ENCODE assay signal across 20 cellular contexts in the genomic region with DNA sequence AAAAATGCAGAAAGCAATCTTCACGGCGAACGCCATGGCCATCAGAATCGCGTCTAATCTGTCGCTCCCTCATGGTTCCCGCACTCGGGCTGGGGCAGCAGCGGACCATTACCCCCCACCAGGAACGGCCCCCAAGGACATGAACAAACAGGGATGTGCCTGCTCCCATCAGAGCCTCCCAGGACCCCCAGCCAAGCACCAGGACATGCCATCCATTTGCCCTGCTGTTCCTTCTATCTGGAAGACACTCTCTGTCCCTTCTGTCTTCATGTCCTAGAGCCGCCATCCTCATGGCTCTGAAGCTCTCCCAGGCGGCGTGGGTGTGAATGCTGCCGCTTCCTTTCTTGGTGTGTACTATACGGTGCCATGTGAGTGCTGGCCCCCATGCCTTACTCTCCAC.
A peak's percentile ranks its signal among the peaks of the same experiment; 100 is the strongest.
DNase-seq lines count a peak whose midpoint lies in the region; ATAC-seq, FAIRE-seq and TF ChIP-seq lines count a peak whose summit lies in the region.
"Had no signal": no experiment of that assay in that cellular context is flagged by ENCODE, and none has a peak within 500 bp of the region (broad histone marks: within the 10 kb centered on the region; RNA-seq: fewer than 3 reads in every experiment).

No MANE protein-coding gene starts in this region.

- no peak for DNase-seq in A549 (ENCODE audit: low read depth in 1 of 2, low spot score in 1 of 2)
- DNase-seq in mesenteric fat pad (ENCODE audit: low spot score) = peak; percentile 67
- peak; percentile 25 for DNase-seq in sigmoid colon
- DNase-seq in effector CD8-positive, alpha-beta T cell (lab: John Stamatoyannopoulos, UW) = no peak
- DNase-seq in HTR-8/SVneo (ENCODE audit: insufficient read length, low spot score) = no peak
- DNase-seq: 8988T; C1 segment of cervical spinal cord; CD4-positive, CD25-positive, alpha-beta regulatory T cell; CD8-positive, alpha-beta memory T cell; COR-L47; DMS 273 treated with DMSO at 0.1 percent for 48 hours; DMS53; DND-41; EL; H9 had no signal

- no peaks in the 10 kb centered on the region for H3K27me3 ChIP-seq in sigmoid colon

- no peaks in the 10 kb centered on the region for H3K27me3 Mint-ChIP-seq in activated T-helper 17 cell treated with anti-CD3 and anti-CD28 coated beads, Interleukin-2, amount 50 U/mL, for 72 hours
- H3K27me3 Mint-ChIP-seq: B cell had no signal

- H3K4me1 Mint-ChIP-seq in activated T-helper 17 cell treated with anti-CD3 and anti-CD28 coated beads, Interleukin-2, amount 50 U/mL, for 72 hours = peaks cover 4% of the 10 kb centered on the region
- H3K4me1 Mint-ChIP-seq: B cell; CD8-positive, alpha-beta memory T cell had no signal

- no peak for ATAC-seq in A549
- ATAC-seq in activated T-helper 17 cell treated with anti-CD3 and anti-CD28 coated beads, Interleukin-2, amount 50 U/mL, for 72 hours (replicated peaks) = no peak
- no peak for ATAC-seq in HG02588 (IDR thresholded peaks at IDR 0.05; ENCODE audit: unreplicated experiment)
- ATAC-seq: GM12878 had no signal

- H3K27ac Mint-ChIP-seq in activated T-helper 17 cell treated with anti-CD3 and anti-CD28 coated beads, Interleukin-2, amount 50 U/mL, for 72 hours = peak overlapping the region; percentile 53
- H3K27ac Mint-ChIP-seq: B cell had no signal

- no peak for TF ChIP-seq EP300 in A549 (IDR thresholded peaks at IDR 0.05)
- TF ChIP-seq EP300 in sigmoid colon (IDR thresholded peaks at IDR 0.05) = no peak

- FAIRE-seq in A549 (lab: Jason Lieb, UNC) = no peak
- FAIRE-seq in HTR-8/SVneo (lab: Jason Lieb, UNC) = no peak
- FAIRE-seq: GM12878, H1 had no signal

- POLR2A ChIA-PET in A549 (lab: Yijun Ruan, JAX) = no interaction called here

- no peaks in the 10 kb centered on the region for H3K9me3 Mint-ChIP-seq in activated T-helper 17 cell treated with anti-CD3 and anti-CD28 coated beads, Interleukin-2, amount 50 U/mL, for 72 hours
- H3K9me3 Mint-ChIP-seq: CD8-positive, alpha-beta memory T cell had no signal

- intact Hi-C loops in sigmoid colon (cut with DNase I) = no loop called here

- TF ChIP-seq POLR2A in A549 (IDR thresholded peaks at IDR 0.05; ENCODE audit: low read length) (no peak), sigmoid colon (IDR thresholded peaks at IDR 0.05) (no peak)

- H3K4me1 ChIP-seq in A549 (peaks cover 30% of the 10 kb centered on the region), sigmoid colon (no peaks in the 10 kb centered on the region)

- TF ChIP-seq CTCF in A549 (IDR thresholded peaks at IDR 0.05) (no peak), sigmoid colon (IDR thresholded peaks at IDR 0.05) (no peak)

- H3K4me3 Mint-ChIP-seq in activated T-helper 17 cell treated with anti-CD3 and anti-CD28 coated beads, Interleukin-2, amount 50 U/mL, for 72 hours = no peak overlapping the region
- H3K4me3 Mint-ChIP-seq: B cell; CD4-positive, CD25-positive, alpha-beta regulatory T cell; CD8-positive, alpha-beta memory T cell; H9 had no signal

- no peak overlapping the region; the same call in 2 of the 3 replicates for H3K4me2 ChIP-seq in A549

- CTCF ChIA-PET in A549 (lab: Yijun Ruan, JAX) = no interaction called here

- no peaks in the 10 kb centered on the region for H3K36me3 ChIP-seq in sigmoid colon

- no peaks in the 10 kb centered on the region for H3K9me3 ChIP-seq in A549
- no peaks in the 10 kb centered on the region for H3K9me3 ChIP-seq in sigmoid colon

- 90% methylated on average over 15 of the region's 15 CpGs for WGBS in A549 (ENCODE audit: missing lambda C conversion rate)
- WGBS in sigmoid colon, 2 donors = 95 to 96% methylated on average over 15 of the region's 15 CpGs

- H3K4me3 ChIP-seq in A549 (no peak overlapping the region), sigmoid colon (no peak overlapping the region)
- H3K4me3 ChIP-seq: GM12878 had no signal

- no peaks in the 10 kb centered on the region for H3K36me3 Mint-ChIP-seq in activated T-helper 17 cell treated with anti-CD3 and anti-CD28 coated beads, Interleukin-2, amount 50 U/mL, for 72 hours (ENCODE audit: low read depth)
- H3K36me3 Mint-ChIP-seq: CD4-positive, CD25-positive, alpha-beta regulatory T cell had no signal

- no peak for TF ChIP-seq RAD21 in A549 (conservative IDR thresholded peaks at IDR 0.05 in 1 of 2, IDR thresholded peaks at IDR 0.05 in 1 of 2)

- H3K27ac ChIP-seq in A549 (peak overlapping the region; percentile 59 to 63; a peak in 4 of 6 replicates), sigmoid colon (no peak overlapping the region)

TF ChIP-seq in A549, 52 proteins besides CTCF, POLR2A, EP300 and RAD21:
- TF ChIP-seq CHD2 (IDR thresholded peaks at IDR 0.05; ENCODE audit: low read length, partially characterized antibody) = no peak
- no peak for TF ChIP-seq KDM5A (IDR thresholded peaks at IDR 0.05)
- TF ChIP-seq, protein P1, sequence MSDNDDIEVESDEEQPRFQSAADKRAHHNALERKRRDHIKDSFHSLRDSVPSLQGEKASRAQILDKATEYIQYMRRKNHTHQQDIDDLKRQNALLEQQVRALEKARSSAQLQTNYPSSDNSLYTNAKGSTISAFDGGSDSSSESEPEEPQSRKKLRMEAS (IDR thresholded peaks at IDR 0.05) = no peak
- TF ChIP-seq MYC (IDR thresholded peaks at IDR 0.05; ENCODE audit: borderline replicate concordance, low read length) = no peak
- TF ChIP-seq ZNF302 (CRISPR knock-in tag; IDR thresholded peaks at IDR 0.05) = no peak
- TF ChIP-seq, protein P2, sequence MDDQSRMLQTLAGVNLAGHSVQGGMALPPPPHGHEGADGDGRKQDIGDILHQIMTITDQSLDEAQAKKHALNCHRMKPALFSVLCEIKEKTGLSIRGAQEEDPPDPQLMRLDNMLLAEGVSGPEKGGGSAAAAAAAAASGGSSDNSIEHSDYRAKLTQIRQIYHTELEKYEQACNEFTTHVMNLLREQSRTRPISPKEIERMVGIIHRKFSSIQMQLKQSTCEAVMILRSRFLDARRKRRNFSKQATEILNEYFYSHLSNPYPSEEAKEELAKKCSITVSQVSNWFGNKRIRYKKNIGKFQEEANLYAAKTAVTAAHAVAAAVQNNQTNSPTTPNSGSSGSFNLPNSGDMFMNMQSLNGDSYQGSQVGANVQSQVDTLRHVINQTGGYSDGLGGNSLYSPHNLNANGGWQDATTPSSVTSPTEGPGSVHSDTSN (IDR thresholded peaks at IDR 0.05) = no peak
- no peak for TF ChIP-seq HOXB13 (CRISPR knock-in tag; IDR thresholded peaks at IDR 0.05; ENCODE audit: low read depth)
- TF ChIP-seq NPAS2 (CRISPR knock-in tag; IDR thresholded peaks at IDR 0.05; ENCODE audit: borderline replicate concordance) = no peak
- TF ChIP-seq, protein P3, sequence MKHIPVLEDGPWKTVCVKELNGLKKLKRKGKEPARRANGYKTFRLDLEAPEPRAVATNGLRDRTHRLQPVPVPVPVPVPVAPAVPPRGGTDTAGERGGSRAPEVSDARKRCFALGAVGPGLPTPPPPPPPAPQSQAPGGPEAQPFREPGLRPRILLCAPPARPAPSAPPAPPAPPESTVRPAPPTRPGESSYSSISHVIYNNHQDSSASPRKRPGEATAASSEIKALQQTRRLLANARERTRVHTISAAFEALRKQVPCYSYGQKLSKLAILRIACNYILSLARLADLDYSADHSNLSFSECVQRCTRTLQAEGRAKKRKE (CRISPR knock-in tag; IDR thresholded peaks at IDR 0.05; ENCODE audit: low read depth) = no peak
- no peak for TF ChIP-seq MAFK (IDR thresholded peaks at IDR 0.05; ENCODE audit: partially characterized antibody)
- TF ChIP-seq JUN (IDR thresholded peaks at IDR 0.05) = no peak
- no peak for TF ChIP-seq RCOR1 (IDR thresholded peaks at IDR 0.05; ENCODE audit: low read depth, low read length)
- no peak for TF ChIP-seq ZSCAN20 (CRISPR knock-in tag; IDR thresholded peaks at IDR 0.05)
- TF ChIP-seq CEBPB (IDR thresholded peaks at IDR 0.05) = no peak
- TF ChIP-seq, protein P4, sequence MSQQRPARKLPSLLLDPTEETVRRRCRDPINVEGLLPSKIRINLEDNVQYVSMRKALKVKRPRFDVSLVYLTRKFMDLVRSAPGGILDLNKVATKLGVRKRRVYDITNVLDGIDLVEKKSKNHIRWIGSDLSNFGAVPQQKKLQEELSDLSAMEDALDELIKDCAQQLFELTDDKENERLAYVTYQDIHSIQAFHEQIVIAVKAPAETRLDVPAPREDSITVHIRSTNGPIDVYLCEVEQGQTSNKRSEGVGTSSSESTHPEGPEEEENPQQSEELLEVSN (IDR thresholded peaks at IDR 0.05; ENCODE audit: borderline replicate concordance, low read depth) = no peak
- no peak for TF ChIP-seq RFX5 (IDR thresholded peaks at IDR 0.05)
- TF ChIP-seq, protein P5, sequence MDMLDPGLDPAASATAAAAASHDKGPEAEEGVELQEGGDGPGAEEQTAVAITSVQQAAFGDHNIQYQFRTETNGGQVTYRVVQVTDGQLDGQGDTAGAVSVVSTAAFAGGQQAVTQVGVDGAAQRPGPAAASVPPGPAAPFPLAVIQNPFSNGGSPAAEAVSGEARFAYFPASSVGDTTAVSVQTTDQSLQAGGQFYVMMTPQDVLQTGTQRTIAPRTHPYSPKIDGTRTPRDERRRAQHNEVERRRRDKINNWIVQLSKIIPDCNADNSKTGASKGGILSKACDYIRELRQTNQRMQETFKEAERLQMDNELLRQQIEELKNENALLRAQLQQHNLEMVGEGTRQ (IDR thresholded peaks at IDR 0.05) = no peak
- TF ChIP-seq, protein P6, sequence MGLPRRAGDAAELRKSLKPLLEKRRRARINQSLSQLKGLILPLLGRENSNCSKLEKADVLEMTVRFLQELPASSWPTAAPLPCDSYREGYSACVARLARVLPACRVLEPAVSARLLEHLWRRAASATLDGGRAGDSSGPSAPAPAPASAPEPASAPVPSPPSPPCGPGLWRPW (IDR thresholded peaks at IDR 0.05) = no peak
- no peak for TF ChIP-seq HOXA7 (CRISPR knock-in tag; IDR thresholded peaks at IDR 0.05)

Comparison
In these comparisons a context has a peak if more than half of its experiments do, and no peak if none do; other contexts are left out.
1. DNase-seq: peak in mesenteric fat pad (single experiment) and sigmoid colon (single experiment); none in A549 (0 of 2), effector CD8-positive, alpha-beta T cell (single experiment) and HTR-8/SVneo (single experiment).
2. H3K27ac ChIP-seq: peak in A549 (2 of 2); none in sigmoid colon (0 of 4).